ENCODE assay signal across 9 cellular contexts in the genomic region with DNA sequence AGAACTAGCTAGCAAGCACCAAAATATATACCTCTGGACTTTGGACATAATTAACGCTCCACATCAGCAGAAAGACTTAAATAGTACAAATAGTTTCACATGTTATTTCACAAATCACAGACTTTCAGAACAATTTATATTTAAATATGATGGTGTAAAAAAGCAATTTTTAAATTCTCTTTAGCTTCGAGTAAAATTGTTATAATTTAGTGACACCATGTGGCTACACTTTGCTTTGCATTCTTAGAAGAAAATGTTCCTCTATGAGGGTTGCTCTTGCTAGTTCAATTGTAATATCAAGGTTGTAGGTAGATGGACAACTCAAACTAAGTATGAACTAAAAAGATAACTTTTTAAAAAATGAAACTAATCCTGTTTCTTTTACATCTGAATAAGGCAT.
DNase-seq lines count a peak whose midpoint lies in the region; ATAC-seq, FAIRE-seq and TF ChIP-seq lines count a peak whose summit lies in the region.
"Had no signal": no experiment of that assay in that cellular context is flagged by ENCODE, and none has a peak within 500 bp of the region (broad histone marks: within the 10 kb centered on the region; RNA-seq: fewer than 3 reads in every experiment).

No MANE protein-coding gene starts in this region.

- H3K9me3 ChIP-seq in pancreas: no peaks in the 10 kb centered on the region

- DNase-seq in NCI-H1436 (lab: John Stamatoyannopoulos, UW): peak; percentile 21
- no peak for DNase-seq in NCI-H1436 treated with DMSO at 0.1 percent for 48 hours (lab: John Stamatoyannopoulos, UW)
- DNase-seq in NB4 (ENCODE audit: low read depth): peak; percentile 12
- peak; percentile 51 for DNase-seq in dedifferentiated amniotic fluid mesenchymal stem cell (ENCODE audit: extremely low spot score)
- no peak for DNase-seq in pancreas
- DNase-seq in cerebellum (ENCODE audit: low spot score): no peak
- DNase-seq in stimulated activated CD4-positive, alpha-beta T cell treated with anti-CD3 and anti-CD28 coated beads, Interleukin-4, amount 100 ng/mL, for 24 hours: no peak
- DNase-seq: stimulated activated naive B cell treated with anti-CD40 and anti-IgM and Interleukin-4, amounts not matched to agents 10 μg/mL and 1 μg/mL and 100 μg/mL, for 72 hours had no signal

- TF ChIP-seq CTCF in NB4 (IDR thresholded peaks at IDR 0.05; ENCODE audit: low read depth, low read length) (peak; percentile 17), pancreas (IDR thresholded peaks at IDR 0.05) (no peak)

- H3K36me3 ChIP-seq in pancreas: no peaks in the 10 kb centered on the region

- no peaks in the 10 kb centered on the region for H3K4me1 ChIP-seq in pancreas

- FAIRE-seq in pancreas (lab: Jason Lieb, UNC): peak; percentile 69

- ATAC-seq in pancreas: no peak
- no peak for ATAC-seq in GM19324 (IDR thresholded peaks at IDR 0.05; ENCODE audit: low FRiP score, unreplicated experiment)

- no peak overlapping the region for H3K4me3 ChIP-seq in NB4 (ENCODE audit: low read depth, low read length)
- no peak overlapping the region for H3K4me3 ChIP-seq in pancreas

- intact Hi-C loops in pancreas (cut with DNase I): no loop called here

- TF ChIP-seq POLR2A in NB4 (IDR thresholded peaks at IDR 0.05; ENCODE audit: extremely low read depth, insufficient read length): no peak

- WGBS in pancreas, 2 donors: 51 to 64% methylated on average over 2 of the region's 2 CpGs

- no peak overlapping the region for H3K27ac ChIP-seq in pancreas

- H3K27me3 ChIP-seq in pancreas: no peaks in the 10 kb centered on the region

Comparison
In these comparisons a context has a peak if more than half of its experiments do, and no peak if none do; other contexts are left out.
1. DNase-seq: peak in NCI-H1436 (single experiment), NB4 (single experiment) and dedifferentiated amniotic fluid mesenchymal stem cell (single experiment); none in NCI-H1436 treated with DMSO at 0.1 percent for 48 hours (single experiment), pancreas (0 of 6), cerebellum (single experiment) and stimulated activated CD4-positive, alpha-beta T cell treated with anti-CD3 and anti-CD28 coated beads, Interleukin-4, amount 100 ng/mL, for 24 hours (single experiment).